ENCODE assay signal across 12 cellular contexts in the genomic region with DNA sequence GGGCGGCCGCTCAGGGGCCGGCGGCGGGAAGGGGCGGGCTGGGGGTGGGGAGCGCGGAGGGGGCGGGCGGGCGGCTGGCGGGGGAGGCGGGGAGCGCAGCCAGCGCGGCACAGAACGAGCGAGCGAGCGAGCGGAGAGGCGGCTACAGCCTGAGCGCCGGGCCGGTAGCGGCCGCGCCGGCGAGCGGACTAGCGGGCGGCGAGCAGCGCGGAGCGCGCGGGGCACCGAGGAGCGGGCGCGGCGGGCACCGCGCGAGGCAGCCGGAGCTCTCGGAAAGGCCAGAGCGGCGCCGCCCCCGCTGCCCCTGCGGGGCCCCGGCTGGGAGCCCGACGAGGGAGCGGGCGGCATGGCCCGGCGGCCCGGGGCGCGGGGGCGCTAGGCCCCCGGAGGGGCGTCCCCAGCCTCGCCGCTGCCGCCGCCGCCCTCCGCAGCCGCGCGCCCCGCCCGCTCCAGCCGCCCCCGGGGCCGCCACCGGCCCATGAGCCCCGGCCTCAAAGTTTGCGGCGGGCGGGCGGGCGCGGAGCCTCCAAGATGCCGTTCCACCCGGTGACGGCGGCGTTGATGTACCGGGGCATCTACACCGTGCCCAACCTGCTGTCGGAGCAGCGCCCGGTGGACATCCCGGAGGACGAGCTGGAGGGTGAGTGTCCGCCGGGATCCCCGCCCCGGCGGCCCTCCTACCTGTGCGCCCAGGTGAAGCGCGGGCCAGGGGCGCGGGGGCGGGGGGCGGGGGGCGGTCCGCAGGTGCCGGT. TPM values are rescaled to one million over a fixed set of nuclear protein-coding genes. Genes with fewer than 3 reads are reported as not detected.
A peak's percentile ranks its signal among the peaks of the same experiment; 100 is the strongest.
DNase-seq lines count a peak whose midpoint lies in the region; ATAC-seq, FAIRE-seq and TF ChIP-seq lines count a peak whose summit lies in the region.
"Had no signal": no experiment of that assay in that cellular context is flagged by ENCODE, and none has a peak within 500 bp of the region (broad histone marks: within the 10 kb centered on the region; RNA-seq: fewer than 3 reads in every experiment).

A gene (plus strand): TSS at position 110 of the 752 bp plus-strand sequence. CDS start 422 bp downstream, at position 532.

- H3K4me1 Mint-ChIP-seq in astrocyte (ENCODE audit: low read depth, unreplicated experiment) = no peaks in the 10 kb centered on the region

- TF ChIP-seq CTCF in astrocyte (IDR thresholded peaks at IDR 0.05; ENCODE audit: insufficient read depth, low read depth, low read length) (no peak), mucosa of descending colon (IDR thresholded peaks at IDR 0.05) (no peak)

- H3K9me3 Mint-ChIP-seq in astrocyte (ENCODE audit: unreplicated experiment) = no peaks in the 10 kb centered on the region
- H3K9me3 Mint-ChIP-seq: immature natural killer cell had no signal

- FAIRE-seq in astrocyte (lab: Jason Lieb, UNC) = no peak
- FAIRE-seq: endometrium had no signal

- no peak within 1 kb of the TSS for H3K27ac ChIP-seq in astrocyte (ENCODE audit: low read depth, low read length)

- H3K36me3 ChIP-seq in ES-I3 (ENCODE audit: insufficient read depth, low read length) (no peaks in the 10 kb centered on the region), astrocyte (ENCODE audit: insufficient read depth, low read length) (no peaks in the 10 kb centered on the region), mucosa of descending colon (ENCODE audit: low read depth) (no peaks in the 10 kb centered on the region)

- H4K20me1 ChIP-seq in astrocyte (ENCODE audit: insufficient read depth, low read length) = peaks cover 8% of the 10 kb centered on the region

- H3K36me3 Mint-ChIP-seq in astrocyte (ENCODE audit: low read depth, unreplicated experiment) = no peaks in the 10 kb centered on the region
- H3K36me3 Mint-ChIP-seq: immature natural killer cell had no signal

- intact Hi-C loops in mucosa of descending colon (cut with DNase I, micrococcal nuclease) = no loop called here

- H3K4me2 ChIP-seq in astrocyte (ENCODE audit: low read length) = peak within 1 kb of the TSS; percentile 67

- H3K4me3 ChIP-seq in astrocyte (ENCODE audit: insufficient read depth, low read depth, low read length) = peak within 1 kb of the TSS; percentile 28
- no peak within 1 kb of the TSS for H3K4me3 ChIP-seq in mucosa of descending colon

- DNase-seq in DMS53 (lab: John Stamatoyannopoulos, UW) (peak; percentile 39), DMS53 treated with DMSO at 0.1 percent for 48 hours (lab: John Stamatoyannopoulos, UW; ENCODE audit: unreplicated experiment) (no peak), astrocyte (ENCODE audit: low read depth) (no peak), mucosa of descending colon (no peak), NOMO-1 (lab: John Stamatoyannopoulos, UW; ENCODE audit: unreplicated experiment in 2 of 2) (no peak), NCI-H446 treated with DMSO at 0.1 percent for 48 hours (lab: John Stamatoyannopoulos, UW) (no peak), medulla oblongata (ENCODE audit: extremely low spot score) (no peak)
- DNase-seq: immature natural killer cell; NCI-H2029 treated with DMSO at 0.1 percent for 48 hours; stimulated activated CD8-positive, alpha-beta memory T cell treated with anti-CD3 and anti-CD28 coated beads, Interleukin-4, amount 100 ng/mL, for 48 hours had no signal

- H3K27ac Mint-ChIP-seq in astrocyte (ENCODE audit: unreplicated experiment) = no peak within 1 kb of the TSS
- H3K27ac Mint-ChIP-seq: immature natural killer cell had no signal

- H3K79me2 ChIP-seq in astrocyte (ENCODE audit: insufficient read depth, low read length) = no peaks in the 10 kb centered on the region

- ATAC-seq in mucosa of descending colon = peak; percentile 19

- no peaks in the 10 kb centered on the region for H3K4me1 ChIP-seq in ES-I3 (ENCODE audit: insufficient read depth, low read length)
- H3K4me1 ChIP-seq in astrocyte (ENCODE audit: insufficient read depth, low read length) = peaks cover 8% of the 10 kb centered on the region
- H3K4me1 ChIP-seq in mucosa of descending colon (ENCODE audit: low read depth) = peaks cover 2% of the 10 kb centered on the region

- H3K4me3 Mint-ChIP-seq in astrocyte (ENCODE audit: unreplicated experiment) = no peak within 1 kb of the TSS
- H3K4me3 Mint-ChIP-seq: immature natural killer cell had no signal

- peak within 1 kb of the TSS; percentile 28; the same call in 1 of the 2 replicates for H3K9ac ChIP-seq in ES-I3 (ENCODE audit: low read depth, low read length)
- H3K9ac ChIP-seq in astrocyte (ENCODE audit: low read length) = no peak within 1 kb of the TSS

- peaks cover 66% of the 10 kb centered on the region for H3K27me3 Mint-ChIP-seq in astrocyte (ENCODE audit: low read depth, unreplicated experiment)

- peaks cover 9% of the 10 kb centered on the region for H3K27me3 ChIP-seq in astrocyte (ENCODE audit: insufficient read depth, low read length)

- H3K9me3 ChIP-seq in ES-I3 (ENCODE audit: control insufficient read depth, insufficient read depth, low read length) (no peaks in the 10 kb centered on the region), astrocyte (ENCODE audit: insufficient read depth, low read depth, low read length) (no peaks in the 10 kb centered on the region), mucosa of descending colon (no peaks in the 10 kb centered on the region)

- H2AFZ ChIP-seq in astrocyte (ENCODE audit: low read depth, low read length) = no peak within 1 kb of the TSS

RNA-seq across cellular contexts. Expression of the gene that starts here (rescaled TPM):
- total RNA-seq in astrocyte = 0.12 TPM in 1 of 2 replicates, not detected in the other
- under 1 TPM in 2 of 3 donors, not detected in 1; 0.19 to 0.41 TPM for total RNA-seq in mucosa of descending colon

Comparison
In these comparisons a context has a peak if more than half of its experiments do, and no peak if none do; other contexts are left out.
1. Peak in ATAC-seq in mucosa of descending colon; RNA of the gene not detected or under 1 TPM.